Comparison of ENCODE assay signal across 29 cellular contexts in the genomic region with DNA sequence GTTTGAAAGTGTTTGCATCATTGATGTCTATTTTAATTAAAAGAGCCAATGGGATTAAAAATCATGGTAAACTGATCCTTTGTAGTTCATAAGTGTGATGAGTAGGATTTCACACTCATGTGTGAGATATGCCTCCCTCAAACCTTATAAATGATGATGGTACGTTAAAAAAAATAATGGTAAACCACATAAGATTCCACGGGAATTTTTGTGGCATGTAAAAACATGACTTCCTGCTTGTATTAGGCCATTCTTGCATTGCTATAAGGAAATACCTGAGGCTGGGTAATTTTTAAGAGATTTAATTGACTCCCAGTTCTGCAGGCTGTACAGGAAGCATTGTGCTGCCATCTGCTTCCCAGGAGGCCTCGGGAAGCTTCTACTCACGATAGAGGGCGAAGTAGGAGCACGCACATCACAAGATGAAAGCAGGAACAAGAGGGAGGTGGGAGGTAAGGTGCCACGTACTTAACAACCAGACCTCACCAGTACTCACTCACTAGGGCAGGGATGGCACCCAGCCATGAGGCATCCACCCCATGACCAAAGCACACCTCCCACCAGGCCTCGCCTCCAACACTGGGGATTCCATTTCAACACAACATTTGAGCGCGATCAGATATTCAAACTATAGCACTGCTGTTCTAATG.
DNase-seq lines count a peak whose midpoint lies in the region; ATAC-seq and TF ChIP-seq lines count a peak whose summit lies in the region.
"Had no signal": no experiment of that assay in that cellular context is flagged by ENCODE, and none has a peak within 500 bp of the region (broad histone marks: within the 10 kb centered on the region; RNA-seq: fewer than 3 reads in every experiment).

No MANE protein-coding gene starts in this region.

- ATAC-seq in GM21786 (IDR thresholded peaks at IDR 0.05; ENCODE audit: unreplicated experiment): no peak
- ATAC-seq: activated CD8-positive, alpha-beta T cell treated with anti-CD3 and anti-CD28 coated beads for 36 hours; activated T-helper 17 cell treated with anti-CD3 and anti-CD28 coated beads, Interleukin-2, amount 50 U/mL, for 72 hours; heart right ventricle; left lobe of liver; Panc1; stimulated activated naive CD8-positive, alpha-beta T cell treated with anti-CD3 and anti-CD28 coated beads, Interleukin-15, Interleukin-2, amounts not matched to agents 100 U/mL and 50 U/mL, for 24 hours; T-cell had no signal

- no peaks in the 10 kb centered on the region for H3K4me1 ChIP-seq in mammary epithelial cell (ENCODE audit: insufficient read depth, low read length)
- H3K4me1 ChIP-seq: heart right ventricle, prostate gland, sigmoid colon, testis, vagina had no signal

- no peaks in the 10 kb centered on the region for H3K27me3 ChIP-seq in mammary epithelial cell (ENCODE audit: insufficient read depth, low read length)
- no peaks in the 10 kb centered on the region for H3K27me3 ChIP-seq in kidney epithelial cell (ENCODE audit: control insufficient read depth, insufficient read depth, low read length)
- H3K27me3 ChIP-seq: heart right ventricle, MG63, sigmoid colon, SJSA1, testis, vagina had no signal

- H3K9ac ChIP-seq in mammary epithelial cell (ENCODE audit: insufficient read depth, low read length): no peak overlapping the region

- H3K36me3 ChIP-seq in mammary epithelial cell (ENCODE audit: insufficient read depth, low read length): no peaks in the 10 kb centered on the region
- H3K36me3 ChIP-seq in kidney epithelial cell (ENCODE audit: control insufficient read depth, insufficient read depth, low read length): no peaks in the 10 kb centered on the region
- H3K36me3 ChIP-seq: heart right ventricle, MG63, prostate gland, sigmoid colon, SJSA1, vagina had no signal

- H3K9me3 Mint-ChIP-seq in MCF 10A (ENCODE audit: unreplicated experiment): peaks cover 8% of the 10 kb centered on the region

- POLR2A ChIA-PET in MCF 10A (lab: Yijun Ruan, JAX): no interaction called here

- 58% methylated on average over 9 of the region's 10 CpGs for WGBS in mammary epithelial cell (ENCODE audit: low coverage, missing lambda C conversion rate)

- peak; percentile 26 for DNase-seq in mammary epithelial cell
- DNase-seq in MCF 10A (ENCODE audit: unreplicated experiment): no peak
- DNase-seq in astrocyte of the spinal cord (ENCODE audit: low read depth, low spot score): peak; percentile 84
- DNase-seq in kidney epithelial cell (ENCODE audit: low read depth): peak; percentile 31
- DNase-seq in nucleus accumbens (lab: John Stamatoyannopoulos, UW): no peak
- DNase-seq in activated gamma-delta T cell treated with Interleukin-2 at 50 U/mL for 16 hours: no peak
- DNase-seq in NCI-H1694 treated with DMSO at 0.1 percent for 48 hours (lab: John Stamatoyannopoulos, UW): no peak
- DNase-seq: activated CD4-positive, alpha-beta T cell treated with anti-CD3 and anti-CD28 coated beads for 1 hour; activated CD8-positive, alpha-beta T cell treated with anti-CD3 and anti-CD28 coated beads for 36 hours; aorta; CD4-positive, CD25-positive, alpha-beta regulatory T cell; heart right ventricle; MG63; NCI-H1105 treated with DMSO at 0.1 percent for 48 hours; NCI-H2029; NCI-H526 treated with DMSO at 0.1 percent for 48 hours; sigmoid colon; stimulated activated naive CD8-positive, alpha-beta T cell treated with anti-CD3 and anti-CD28 coated beads, Interleukin-15, Interleukin-2, amounts not matched to agents 100 U/mL and 50 U/mL, for 24 hours; T-cell; testis had no signal

- peaks cover 1% of the 10 kb centered on the region for H3K9me3 ChIP-seq in mammary epithelial cell (replicated peaks; ENCODE audit: insufficient read depth, low read length)
- H3K9me3 ChIP-seq: prostate gland, sigmoid colon, testis, vagina had no signal

- no peaks in the 10 kb centered on the region for H3K27me3 Mint-ChIP-seq in MCF 10A (ENCODE audit: insufficient read depth, unreplicated experiment)
- H3K27me3 Mint-ChIP-seq: activated CD8-positive, alpha-beta T cell treated with anti-CD3 and anti-CD28 coated beads for 36 hours had no signal

- no peak overlapping the region for H3K4me2 ChIP-seq in mammary epithelial cell (ENCODE audit: insufficient read depth, low read depth, low read length)

- in situ Hi-C loops in mammary epithelial cell (cut with MboI; ENCODE audit: low sequenced_read_pairs in 2 of 2) (no loop called here), astrocyte of the spinal cord (cut with HindIII; ENCODE audit: low sequenced_read_pairs) (no loop called here)

- no peaks in the 10 kb centered on the region for H3K4me1 Mint-ChIP-seq in MCF 10A (ENCODE audit: insufficient read depth, unreplicated experiment)
- H3K4me1 Mint-ChIP-seq: activated T-helper 17 cell treated with anti-CD3 and anti-CD28 coated beads, Interleukin-2, amount 50 U/mL, for 72 hours; CD4-positive, CD25-positive, alpha-beta regulatory T cell; T-cell had no signal

- TF ChIP-seq CTCF in mammary epithelial cell (conservative IDR thresholded peaks at IDR 0.05 in 1 of 2, IDR thresholded peaks at IDR 0.05 in 1 of 2; ENCODE audit: extremely low read depth in 1 of 2, insufficient read depth in 1 of 2, low read depth in 1 of 2, low read length in 2 of 2) (no peak), MCF 10A (IDR thresholded peaks at IDR 0.05; ENCODE audit: unreplicated experiment) (no peak), astrocyte of the spinal cord (IDR thresholded peaks at IDR 0.05; ENCODE audit: low read depth, low read length) (no peak), kidney epithelial cell (IDR thresholded peaks at IDR 0.05; ENCODE audit: insufficient read depth, low read length, poor library complexity, severe bottlenecking) (no peak)

- H3K79me2 ChIP-seq in mammary epithelial cell (ENCODE audit: insufficient read depth, low read length): no peaks in the 10 kb centered on the region

- H4K20me1 ChIP-seq in mammary epithelial cell (ENCODE audit: insufficient read depth, low read length): no peaks in the 10 kb centered on the region

- no peak overlapping the region for H3K27ac ChIP-seq in mammary epithelial cell (ENCODE audit: insufficient read depth, low read depth, low read length)
- H3K27ac ChIP-seq: 22Rv1, heart right ventricle, prostate gland, sigmoid colon, SJSA1, testis, vagina had no signal

- H2AFZ ChIP-seq in mammary epithelial cell (ENCODE audit: low read depth, low read length): no peak overlapping the region

- dilution Hi-C loops in mammary epithelial cell (cut with HindIII; ENCODE audit: low sequenced_read_pairs): no loop called here

- BruUV-seq in mammary epithelial cell (replicated peaks; lab: Mats Ljungman, UMichigan) (no TSS peak), MCF 10A (replicated peaks; lab: Mats Ljungman, UMichigan) (no TSS peak)

- no peak overlapping the region for H3K4me3 Mint-ChIP-seq in MCF 10A (ENCODE audit: unreplicated experiment)
- H3K4me3 Mint-ChIP-seq: activated CD8-positive, alpha-beta T cell treated with anti-CD3 and anti-CD28 coated beads for 36 hours; activated naive CD8-positive, alpha-beta T cell; activated T-helper 17 cell treated with anti-CD3 and anti-CD28 coated beads, Interleukin-2, amount 50 U/mL, for 72 hours; CD4-positive, CD25-positive, alpha-beta regulatory T cell; T-cell had no signal

- H3K27ac Mint-ChIP-seq in MCF 10A (ENCODE audit: low read depth, unreplicated experiment): no peak overlapping the region
- H3K27ac Mint-ChIP-seq: activated CD8-positive, alpha-beta T cell treated with anti-CD3 and anti-CD28 coated beads for 36 hours; activated naive CD8-positive, alpha-beta T cell; activated T-helper 17 cell treated with anti-CD3 and anti-CD28 coated beads, Interleukin-2, amount 50 U/mL, for 72 hours; CD4-positive, CD25-positive, alpha-beta regulatory T cell; T-cell had no signal

- CTCF ChIA-PET in mammary epithelial cell (lab: Charles Lee; ENCODE audit: low non-redundant PET): no interaction called here
- CTCF ChIA-PET in MCF 10A (lab: Yijun Ruan, JAX): interaction anchor here (0.7 to 1.6 kb wide), 2 partner anchors 8 to 21 kb away, joined by 4 to 5 read pairs; no protein-coding TSS in a partner anchor

- H3K36me3 Mint-ChIP-seq in MCF 10A (ENCODE audit: insufficient read depth, unreplicated experiment): no peaks in the 10 kb centered on the region
- H3K36me3 Mint-ChIP-seq: activated naive CD8-positive, alpha-beta T cell; CD4-positive, CD25-positive, alpha-beta regulatory T cell; T-cell had no signal

- no peak overlapping the region for H3K4me3 ChIP-seq in mammary epithelial cell (replicated peaks in 1 of 3; ENCODE audit: insufficient read depth in 1 of 3, low read depth in 2 of 3, low read length in 3 of 3)
- no peak overlapping the region for H3K4me3 ChIP-seq in astrocyte of the spinal cord (ENCODE audit: low read depth, low read length)
- H3K4me3 ChIP-seq in kidney epithelial cell (ENCODE audit: low read depth, low read length): no peak overlapping the region
- H3K4me3 ChIP-seq: heart right ventricle, MG63, prostate gland, sigmoid colon, SJSA1, testis, vagina had no signal

- intact Hi-C loops in mammary epithelial cell (cut with micrococcal nuclease): no loop called here
- intact Hi-C loops in MCF 10A (cut with micrococcal nuclease): no loop called here

Comparison
In these comparisons a context has a peak if more than half of its experiments do, and no peak if none do; other contexts are left out.
1. DNase-seq: peak in mammary epithelial cell (single experiment), astrocyte of the spinal cord (single experiment) and kidney epithelial cell (single experiment); none in MCF 10A (single experiment), nucleus accumbens (0 of 56), activated gamma-delta T cell treated with Interleukin-2 at 50 U/mL for 16 hours (single experiment) and NCI-H1694 treated with DMSO at 0.1 percent for 48 hours (single experiment).